Comparison of ENCODE assay signal across 8 cellular contexts in genomic region chr2:231706731-231707624, GRCh38. TPM values are rescaled to one million over a fixed set of nuclear protein-coding genes. Genes with fewer than 3 reads are reported as not detected.
DNase-seq lines count a peak whose midpoint lies in the region; ATAC-seq and TF ChIP-seq lines count a peak whose summit lies in the region.

No MANE protein-coding gene starts in this region.

- H3K9me3 ChIP-seq in heart left ventricle (no peaks in the 10 kb centered on the region), upper lobe of right lung (no peaks in the 10 kb centered on the region)

- DNase-seq in NCI-H128 (lab: John Stamatoyannopoulos, UW; ENCODE audit: unreplicated experiment), result peak; percentile 92
- DNase-seq in SW 1271 (lab: John Stamatoyannopoulos, UW), result peak; percentile 85 to 96
- peak; percentile 99 for DNase-seq in heart left ventricle
- peak; percentile 98 to 100 (median 99) for DNase-seq in posterior cingulate gyrus
- peak; percentile 98 for DNase-seq in upper lobe of right lung

- 1% methylated on average over 66 of the region's 66 CpGs for WGBS in adipose tissue, 3 donors
- WGBS in heart left ventricle, 4 donors, result 1 to 2% (median 1%) methylated on average over 27 to 66 of the region's 66 CpGs

- peaks cover 4 to 45% (median 28%) of the 10 kb centered on the region in 12 donors for H3K4me1 ChIP-seq in heart left ventricle
- peaks cover 25% of the 10 kb centered on the region for H3K4me1 ChIP-seq in upper lobe of right lung

- TF ChIP-seq CTCF in GM12873 (IDR thresholded peaks at IDR 0.05; ENCODE audit: insufficient read depth, low read depth, low read length, missing control alignments) (peak; percentile 96), heart left ventricle (IDR thresholded peaks at IDR 0.05) (peak; percentile 73 to 98 (median 93)), upper lobe of right lung (IDR thresholded peaks at IDR 0.05) (peak; percentile 82)

- H3K27me3 ChIP-seq in heart left ventricle (no peaks in the 10 kb centered on the region), upper lobe of right lung (no peaks in the 10 kb centered on the region)

- peak in 1 of 2 donors; percentile 68 for TF ChIP-seq POLR2A in heart left ventricle (IDR thresholded peaks at IDR 0.05)

- peaks cover 0 to 10% (median 6%) of the 10 kb centered on the region in 9 donors for H3K36me3 ChIP-seq in heart left ventricle
- peaks cover 6% of the 10 kb centered on the region for H3K36me3 ChIP-seq in upper lobe of right lung

- H3K4me3 ChIP-seq in heart left ventricle (peak overlapping the region; percentile 58 to 99 (median 94)), upper lobe of right lung (peak overlapping the region; percentile 99)

- intact Hi-C loops in heart left ventricle (cut with DNase I), result loop anchor here in 3 of 10 donors (1.0 to 5.0 kb wide), 6 partner anchors 26 to 75 kb away; partner anchors contain the start of gene PDE6D (in 1 of the 3)
- intact Hi-C loops in posterior cingulate gyrus (cut with DNase I), result loop anchor here (1.0 kb wide), 1 partner anchor 20 kb away; no protein-coding TSS in a partner anchor
- intact Hi-C loops in upper lobe of right lung (cut with DNase I), result no loop called here

- ATAC-seq in HG02759 (IDR thresholded peaks at IDR 0.05; ENCODE audit: unreplicated experiment) (peak; percentile 37), heart left ventricle (peak; percentile 65 to 82 (median 75)), upper lobe of right lung (peak; percentile 68)

- H3K27ac ChIP-seq in adipose tissue (ENCODE audit: low read depth, low read length) (peak overlapping the region; percentile 99), heart left ventricle (peak overlapping the region; percentile 94 to 100 (median 99)), upper lobe of right lung (peak overlapping the region; percentile 98)

RNA-seq across cellular contexts. Expression of gene PTMA, which starts 1.3 kb away (rescaled TPM):
- 1,000 to 10,000 TPM; 1,266 to 1,426 (median 1,342) TPM for polyA plus RNA-seq in adipose tissue
- 100 to 1,000 TPM; 143 to 409 (median 200) TPM for total RNA-seq in heart left ventricle
- polyA plus RNA-seq in heart left ventricle, result 100 to 1,000 TPM; 403 to 707 TPM
- total RNA-seq in upper lobe of right lung, result 744 TPM

Comparison
In these comparisons a context has a peak if more than half of its experiments do, and no peak if none do; other contexts are left out.
1. Peak in every context shown above with its lines: DNase-seq, ATAC-seq, H3K4me3 ChIP-seq and H3K27ac ChIP-seq.